14 cellular contexts compared by ENCODE assay signal in genomic region chr7:105136221-105136620, GRCh38.
DNase-seq lines count a peak whose midpoint lies in the region; ATAC-seq and TF ChIP-seq lines count a peak whose summit lies in the region.
"Had no signal": no experiment of that assay in that cellular context is flagged by ENCODE, and none has a peak within 500 bp of the region (broad histone marks: within the 10 kb centered on the region; RNA-seq: fewer than 3 reads in every experiment).

No MANE protein-coding gene starts in this region.

- H3K4me3 Mint-ChIP-seq in natural killer cell (no peak overlapping the region), endothelial cell (ENCODE audit: unreplicated experiment) (no peak overlapping the region)
- H3K4me3 Mint-ChIP-seq in natural killer cell treated with Interleukin-12 subunit alpha and Interleukin-12 subunit beta and Interleukin-15 and Interleukin-18, amount 100 ng/mL, for 72 hours = no peak overlapping the region
- H3K4me3 Mint-ChIP-seq in activated T-cell treated with anti-CD3 and anti-CD28 coated beads, Interleukin-2, amount 50 U/mL, for 24 hours = no peak overlapping the region
- H3K4me3 Mint-ChIP-seq: activated naive CD8-positive, alpha-beta T cell had no signal

- H3K4me1 Mint-ChIP-seq in natural killer cell (peaks cover 52 to 56% of the 10 kb centered on the region in 2 donors), endothelial cell (ENCODE audit: unreplicated experiment) (peaks cover 26% of the 10 kb centered on the region)
- H3K4me1 Mint-ChIP-seq in natural killer cell treated with Interleukin-12 subunit alpha and Interleukin-12 subunit beta and Interleukin-15 and Interleukin-18, amount 100 ng/mL, for 72 hours (ENCODE audit: low read depth in 2 of 2) = peaks cover 31% of the 10 kb centered on the region in 2 donors
- H3K4me1 Mint-ChIP-seq in activated T-cell treated with anti-CD3 and anti-CD28 coated beads, Interleukin-2, amount 50 U/mL, for 24 hours (ENCODE audit: low read depth) = peaks cover 24% of the 10 kb centered on the region

- peaks cover 2% of the 10 kb centered on the region for H3K36me3 Mint-ChIP-seq in natural killer cell
- H3K36me3 Mint-ChIP-seq in natural killer cell treated with Interleukin-12 subunit alpha and Interleukin-12 subunit beta and Interleukin-15 and Interleukin-18, amount 100 ng/mL, for 72 hours = peaks cover 15% of the 10 kb centered on the region
- peaks cover 60% of the 10 kb centered on the region for H3K36me3 Mint-ChIP-seq in activated T-cell treated with anti-CD3 and anti-CD28 coated beads, Interleukin-2, amount 50 U/mL, for 24 hours (ENCODE audit: low read depth)
- H3K36me3 Mint-ChIP-seq in endothelial cell (ENCODE audit: low read depth, unreplicated experiment) = peaks cover 26% of the 10 kb centered on the region

- H3K27ac Mint-ChIP-seq in natural killer cell (peak overlapping the region; percentile 39 to 48), endothelial cell (ENCODE audit: unreplicated experiment) (no peak overlapping the region)
- H3K27ac Mint-ChIP-seq in natural killer cell treated with Interleukin-12 subunit alpha and Interleukin-12 subunit beta and Interleukin-15 and Interleukin-18, amount 100 ng/mL, for 72 hours = peak overlapping the region in 1 of 2 donors; percentile 14
- H3K27ac Mint-ChIP-seq in activated T-cell treated with anti-CD3 and anti-CD28 coated beads, Interleukin-2, amount 50 U/mL, for 24 hours = no peak overlapping the region
- H3K27ac Mint-ChIP-seq: activated naive CD8-positive, alpha-beta T cell had no signal

- DNase-seq in natural killer cell (no peak), SW480 (ENCODE audit: low spot score) (peak; percentile 67), hepatic stellate cell (ENCODE audit: low spot score) (peak; percentile 18), C1 segment of cervical spinal cord (lab: John Stamatoyannopoulos, UW) (no peak), NCI-H187 (lab: John Stamatoyannopoulos, UW) (no peak), endothelial cell (ENCODE audit: low spot score) (no peak)
- no peak for DNase-seq in natural killer cell treated with Interleukin-12 subunit alpha and Interleukin-12 subunit beta and Interleukin-15 and Interleukin-18, amount 100 ng/mL, for 72 hours (ENCODE audit: low spot score)
- DNase-seq in activated T-cell treated with anti-CD3 and anti-CD28 coated beads, Interleukin-2, amount 50 U/mL, for 24 hours = no peak
- DNase-seq: dermis blood vessel endothelial cell; left lung; MG63; NCI-H2227 treated with DMSO at 0.1 percent for 48 hours; stimulated activated naive CD4-positive, alpha-beta T cell had no signal

- H3K9me3 Mint-ChIP-seq in natural killer cell (no peaks in the 10 kb centered on the region), endothelial cell (ENCODE audit: unreplicated experiment) (no peaks in the 10 kb centered on the region)
- no peaks in the 10 kb centered on the region for H3K9me3 Mint-ChIP-seq in natural killer cell treated with Interleukin-12 subunit alpha and Interleukin-12 subunit beta and Interleukin-15 and Interleukin-18, amount 100 ng/mL, for 72 hours
- H3K9me3 Mint-ChIP-seq in activated T-cell treated with anti-CD3 and anti-CD28 coated beads, Interleukin-2, amount 50 U/mL, for 24 hours = no peaks in the 10 kb centered on the region

- intact Hi-C loops in natural killer cell (cut with micrococcal nuclease) = no loop called here

- no peak for ATAC-seq in natural killer cell
- ATAC-seq in natural killer cell treated with Interleukin-12 subunit alpha and Interleukin-12 subunit beta and Interleukin-15 and Interleukin-18, amount 100 ng/mL, for 72 hours = no peak
- ATAC-seq: left lung had no signal

- TF ChIP-seq CTCF in natural killer cell (IDR thresholded peaks at IDR 0.05) = no peak
- no peak for TF ChIP-seq CTCF in endothelial cell (IDR thresholded peaks at IDR 0.05; ENCODE audit: unreplicated experiment)

- H3K27me3 Mint-ChIP-seq in natural killer cell (ENCODE audit: low read depth in 2 of 2) (no peaks in the 10 kb centered on the region), endothelial cell (ENCODE audit: unreplicated experiment) (peaks cover 7% of the 10 kb centered on the region)
- no peaks in the 10 kb centered on the region for H3K27me3 Mint-ChIP-seq in natural killer cell treated with Interleukin-12 subunit alpha and Interleukin-12 subunit beta and Interleukin-15 and Interleukin-18, amount 100 ng/mL, for 72 hours
- H3K27me3 Mint-ChIP-seq in activated T-cell treated with anti-CD3 and anti-CD28 coated beads, Interleukin-2, amount 50 U/mL, for 24 hours = no peaks in the 10 kb centered on the region
- H3K27me3 Mint-ChIP-seq: activated naive CD8-positive, alpha-beta T cell had no signal

Comparison
In these comparisons a context has a peak if more than half of its experiments do, and no peak if none do; other contexts are left out.
1. DNase-seq: peak in SW480 (single experiment) and hepatic stellate cell (single experiment); none in natural killer cell (single experiment), natural killer cell treated with Interleukin-12 subunit alpha and Interleukin-12 subunit beta and Interleukin-15 and Interleukin-18, amount 100 ng/mL, for 72 hours (single experiment), C1 segment of cervical spinal cord (0 of 14), activated T-cell treated with anti-CD3 and anti-CD28 coated beads, Interleukin-2, amount 50 U/mL, for 24 hours (single experiment), NCI-H187 (0 of 2) and endothelial cell (single experiment).
2. H3K27ac Mint-ChIP-seq: peak in natural killer cell (2 of 2); none in activated T-cell treated with anti-CD3 and anti-CD28 coated beads, Interleukin-2, amount 50 U/mL, for 24 hours (single experiment) and endothelial cell (single experiment).